Comparison of ENCODE assay signal across 13 cellular contexts in the genomic region with DNA sequence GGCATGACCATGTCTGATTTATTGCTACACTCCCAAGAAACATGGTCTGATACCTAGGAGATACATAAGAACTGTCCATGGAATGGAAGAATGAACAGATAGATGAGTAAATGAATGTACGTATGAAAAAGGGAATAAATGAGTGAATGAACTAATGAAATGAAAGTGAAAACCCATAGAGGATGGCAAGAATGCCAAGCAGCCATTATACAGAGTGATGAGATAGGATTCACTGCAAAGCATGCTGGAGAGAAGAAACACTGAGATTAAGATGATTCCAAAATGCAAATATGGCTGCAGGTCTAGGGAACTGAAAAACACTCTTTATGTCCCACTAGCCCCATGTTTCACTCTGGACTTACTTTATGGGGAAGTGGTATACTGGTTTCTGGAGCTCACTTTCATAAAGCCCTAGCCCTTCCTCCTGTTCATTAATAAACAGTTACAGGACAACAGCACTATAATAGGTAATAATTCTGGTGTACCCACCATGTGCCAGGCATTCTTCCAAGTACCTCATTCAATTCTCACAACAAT.
DNase-seq lines count a peak whose midpoint lies in the region; ATAC-seq and TF ChIP-seq lines count a peak whose summit lies in the region.
"Had no signal": no experiment of that assay in that cellular context is flagged by ENCODE, and none has a peak within 500 bp of the region (broad histone marks: within the 10 kb centered on the region; RNA-seq: fewer than 3 reads in every experiment).

No MANE protein-coding gene starts in this region.

- H3K27ac ChIP-seq in upper lobe of right lung = no peak overlapping the region
- H3K27ac ChIP-seq in substantia nigra (ENCODE audit: low read depth, low read length, poor library complexity, severe bottlenecking) = no peak overlapping the region

- peaks cover 14% of the 10 kb centered on the region for H3K4me1 Mint-ChIP-seq in stimulated activated memory B cell treated with anti-CD40 and anti-IgM and Interleukin-4, amounts not matched to agents 10 μg/mL and 1 μg/mL and 100 μg/mL, for 72 hours
- peaks cover 1% of the 10 kb centered on the region for H3K4me1 Mint-ChIP-seq in activated CD8-positive, alpha-beta T cell treated with anti-CD3 and anti-CD28 coated beads, Interleukin-2, amount 10 ng/mL, durations not matched to agents 7 days and 5 days (ENCODE audit: low read depth)
- H3K4me1 Mint-ChIP-seq: activated naive CD8-positive, alpha-beta T cell treated with anti-CD3 and anti-CD28 coated beads for 36 hours; stimulated activated naive CD8-positive, alpha-beta T cell treated with anti-CD3 and anti-CD28 coated beads, Interleukin-15, amount 100 ng/mL, for 72 hours had no signal

- H3K4me3 ChIP-seq in upper lobe of right lung = no peak overlapping the region

- H3K36me3 Mint-ChIP-seq in stimulated activated memory B cell treated with anti-CD40 and anti-IgM and Interleukin-4, amounts not matched to agents 10 μg/mL and 1 μg/mL and 100 μg/mL, for 72 hours = no peaks in the 10 kb centered on the region
- no peaks in the 10 kb centered on the region for H3K36me3 Mint-ChIP-seq in activated CD8-positive, alpha-beta T cell treated with anti-CD3 and anti-CD28 coated beads, Interleukin-2, amount 10 ng/mL, durations not matched to agents 7 days and 5 days (ENCODE audit: low read depth)
- H3K36me3 Mint-ChIP-seq: activated naive CD8-positive, alpha-beta T cell treated with anti-CD3 and anti-CD28 coated beads for 36 hours had no signal

- H3K9me3 Mint-ChIP-seq in stimulated activated memory B cell treated with anti-CD40 and anti-IgM and Interleukin-4, amounts not matched to agents 10 μg/mL and 1 μg/mL and 100 μg/mL, for 72 hours = peaks cover 2% of the 10 kb centered on the region
- H3K9me3 Mint-ChIP-seq in activated CD8-positive, alpha-beta T cell treated with anti-CD3 and anti-CD28 coated beads, Interleukin-2, amount 10 ng/mL, durations not matched to agents 7 days and 5 days (ENCODE audit: insufficient read depth) = no peaks in the 10 kb centered on the region
- H3K9me3 Mint-ChIP-seq: activated naive CD8-positive, alpha-beta T cell treated with anti-CD3 and anti-CD28 coated beads for 36 hours; stimulated activated naive CD8-positive, alpha-beta T cell treated with anti-CD3 and anti-CD28 coated beads, Interleukin-15, amount 100 ng/mL, for 72 hours; T-helper 2 cell treated with Interferon-gamma antibody and Interleukin-4, amounts not matched to agents 5 μg/mL and 100 μg/mL, for 36 hours had no signal

- no peaks in the 10 kb centered on the region for H3K9me3 ChIP-seq in upper lobe of right lung

- no peak for TF ChIP-seq CTCF in upper lobe of right lung (IDR thresholded peaks at IDR 0.05)

- peak; percentile 87 for ATAC-seq in GM18909 (IDR thresholded peaks at IDR 0.05; ENCODE audit: poor library complexity, unreplicated experiment)
- peak; percentile 92 for ATAC-seq in GM21717 (IDR thresholded peaks at IDR 0.05; ENCODE audit: unreplicated experiment)
- peak; percentile 63 for ATAC-seq in HG03139 (IDR thresholded peaks at IDR 0.05; ENCODE audit: unreplicated experiment)
- ATAC-seq in stimulated activated memory B cell treated with anti-CD40 and anti-IgM and Interleukin-4, amounts not matched to agents 10 μg/mL and 1 μg/mL and 100 μg/mL, for 72 hours = peak; percentile 66
- ATAC-seq in activated CD8-positive, alpha-beta T cell treated with anti-CD3 and anti-CD28 coated beads, Interleukin-2, amount 10 ng/mL, durations not matched to agents 7 days and 5 days = no peak
- ATAC-seq in upper lobe of right lung = no peak
- ATAC-seq: stimulated activated naive CD8-positive, alpha-beta T cell treated with anti-CD3 and anti-CD28 coated beads, Interleukin-15, amount 100 ng/mL, for 72 hours had no signal

- CTCF ChIA-PET in activated CD8-positive, alpha-beta T cell treated with anti-CD3 and anti-CD28 coated beads, Interleukin-2, amount 10 ng/mL, durations not matched to agents 7 days and 5 days (lab: Charles Lee) = no interaction called here

- POLR2A ChIA-PET in activated CD8-positive, alpha-beta T cell treated with anti-CD3 and anti-CD28 coated beads, Interleukin-2, amount 10 ng/mL, durations not matched to agents 7 days and 5 days (lab: Charles Lee) = no interaction called here

- DNase-seq in activated CD8-positive, alpha-beta T cell treated with anti-CD3 and anti-CD28 coated beads, Interleukin-2, amount 10 ng/mL, durations not matched to agents 7 days and 5 days = no peak
- DNase-seq in upper lobe of right lung (no peak), substantia nigra (lab: John Stamatoyannopoulos, UW) (no peak)
- DNase-seq: activated naive CD8-positive, alpha-beta T cell treated with anti-CD3 and anti-CD28 coated beads for 36 hours; midbrain; stimulated activated CD4-positive, alpha-beta T cell treated with anti-CD3 and anti-CD28 coated beads, Interleukin-2, amount 100 ng/mL, for 24 hours; stimulated activated naive CD8-positive, alpha-beta T cell treated with anti-CD3 and anti-CD28 coated beads, Interleukin-15, amount 100 ng/mL, for 72 hours had no signal

- no peaks in the 10 kb centered on the region for H3K27me3 ChIP-seq in upper lobe of right lung

- H3K36me3 ChIP-seq in upper lobe of right lung = no peaks in the 10 kb centered on the region

- no peaks in the 10 kb centered on the region for H3K4me1 ChIP-seq in upper lobe of right lung

- peaks cover 34% of the 10 kb centered on the region for H3K27me3 Mint-ChIP-seq in stimulated activated memory B cell treated with anti-CD40 and anti-IgM and Interleukin-4, amounts not matched to agents 10 μg/mL and 1 μg/mL and 100 μg/mL, for 72 hours
- peaks cover 3% of the 10 kb centered on the region for H3K27me3 Mint-ChIP-seq in activated CD8-positive, alpha-beta T cell treated with anti-CD3 and anti-CD28 coated beads, Interleukin-2, amount 10 ng/mL, durations not matched to agents 7 days and 5 days (ENCODE audit: low read depth)

- intact Hi-C loops in upper lobe of right lung (cut with DNase I) = no loop called here

- H3K27ac Mint-ChIP-seq in stimulated activated memory B cell treated with anti-CD40 and anti-IgM and Interleukin-4, amounts not matched to agents 10 μg/mL and 1 μg/mL and 100 μg/mL, for 72 hours = no peak overlapping the region
- no peak overlapping the region for H3K27ac Mint-ChIP-seq in activated CD8-positive, alpha-beta T cell treated with anti-CD3 and anti-CD28 coated beads, Interleukin-2, amount 10 ng/mL, durations not matched to agents 7 days and 5 days
- H3K27ac Mint-ChIP-seq: activated naive CD8-positive, alpha-beta T cell treated with anti-CD3 and anti-CD28 coated beads for 36 hours; progenitor cell of endocrine pancreas; stimulated activated naive CD8-positive, alpha-beta T cell treated with anti-CD3 and anti-CD28 coated beads, Interleukin-15, amount 100 ng/mL, for 72 hours; T-helper 2 cell treated with Interferon-gamma antibody and Interleukin-4, amounts not matched to agents 5 μg/mL and 100 μg/mL, for 36 hours had no signal

- H3K4me3 Mint-ChIP-seq in stimulated activated memory B cell treated with anti-CD40 and anti-IgM and Interleukin-4, amounts not matched to agents 10 μg/mL and 1 μg/mL and 100 μg/mL, for 72 hours = no peak overlapping the region
- H3K4me3 Mint-ChIP-seq in activated CD8-positive, alpha-beta T cell treated with anti-CD3 and anti-CD28 coated beads, Interleukin-2, amount 10 ng/mL, durations not matched to agents 7 days and 5 days = no peak overlapping the region
- H3K4me3 Mint-ChIP-seq: activated naive CD8-positive, alpha-beta T cell treated with anti-CD3 and anti-CD28 coated beads for 36 hours; stimulated activated naive CD8-positive, alpha-beta T cell treated with anti-CD3 and anti-CD28 coated beads, Interleukin-15, amount 100 ng/mL, for 72 hours; T-helper 2 cell treated with Interferon-gamma antibody and Interleukin-4, amounts not matched to agents 5 μg/mL and 100 μg/mL, for 36 hours had no signal

Comparison
In these comparisons a context has a peak if more than half of its experiments do, and no peak if none do; other contexts are left out.
1. ATAC-seq: peak in GM18909 (single experiment), GM21717 (single experiment), HG03139 (single experiment) and stimulated activated memory B cell treated with anti-CD40 and anti-IgM and Interleukin-4, amounts not matched to agents 10 μg/mL and 1 μg/mL and 100 μg/mL, for 72 hours (single experiment); none in activated CD8-positive, alpha-beta T cell treated with anti-CD3 and anti-CD28 coated beads, Interleukin-2, amount 10 ng/mL, durations not matched to agents 7 days and 5 days (single experiment) and upper lobe of right lung (single experiment).